In genomic region chr11:111422494-111423249, GRCh38 we compare ENCODE assay signal across 8 cellular contexts. TPM values are rescaled to one million over a fixed set of nuclear protein-coding genes. Genes with fewer than 3 reads are reported as not detected.
DNase-seq lines count a peak whose midpoint lies in the region; ATAC-seq, FAIRE-seq and TF ChIP-seq lines count a peak whose summit lies in the region.

No MANE protein-coding gene starts in this region.

- 44 to 57% methylated on average over 12 of the region's 12 CpGs for WGBS in pancreas, 2 donors

- H3K4me3 ChIP-seq in fibroblast of lung (replicated peaks in 1 of 4; ENCODE audit: control extremely low read depth in 1 of 4, insufficient read depth in 1 of 4, low read depth in 3 of 4, low read length in 4 of 4) (no peak overlapping the region), pancreas (no peak overlapping the region)

- TF ChIP-seq CTCF in C4-2B (conservative IDR thresholded peaks at IDR 0.05) = peak; percentile 93
- peak; percentile 68 for TF ChIP-seq CTCF in fibroblast of lung (conservative IDR thresholded peaks at IDR 0.05 in 1 of 2, IDR thresholded peaks at IDR 0.05 in 1 of 2; ENCODE audit: low read depth in 1 of 2, low read length in 2 of 2)
- peak; percentile 45 to 70 (median 69) for TF ChIP-seq CTCF in pancreas (IDR thresholded peaks at IDR 0.05)

- no peaks in the 10 kb centered on the region for H4K20me1 ChIP-seq in fibroblast of lung (ENCODE audit: control insufficient read depth, extremely low read depth, insufficient read depth, low read length)

- H3K27ac Mint-ChIP-seq in activated CD8-positive, alpha-beta memory T cell treated with anti-CD3 and anti-CD28 coated beads, Interleukin-2, amount 10 ng/mL, durations not matched to agents 7 days and 5 days = no peak overlapping the region

- H3K9me3 ChIP-seq in fibroblast of lung (ENCODE audit: control insufficient read depth, insufficient read depth, low read depth, low read length) (no peaks in the 10 kb centered on the region), pancreas (no peaks in the 10 kb centered on the region)

- H3K4me2 ChIP-seq in fibroblast of lung (ENCODE audit: extremely low read depth, insufficient read depth, low read length) = no peak overlapping the region

- no peak overlapping the region for H3K4me3 Mint-ChIP-seq in activated CD8-positive, alpha-beta memory T cell treated with anti-CD3 and anti-CD28 coated beads, Interleukin-2, amount 10 ng/mL, durations not matched to agents 7 days and 5 days

- peaks cover 15% of the 10 kb centered on the region for H3K27me3 ChIP-seq in fibroblast of lung (ENCODE audit: control insufficient read depth, insufficient read depth, low read length)
- no peaks in the 10 kb centered on the region for H3K27me3 ChIP-seq in pancreas

- H3K9me3 Mint-ChIP-seq in activated CD8-positive, alpha-beta memory T cell treated with anti-CD3 and anti-CD28 coated beads, Interleukin-2, amount 10 ng/mL, durations not matched to agents 7 days and 5 days (ENCODE audit: low read depth) = no peaks in the 10 kb centered on the region

- DNase-seq in NCI-H446 treated with DMSO at 0.1 percent for 48 hours (lab: John Stamatoyannopoulos, UW) (peak; percentile 46), fibroblast of lung (ENCODE audit: low read depth in 2 of 2) (peak; percentile 31 to 37), pancreas (peak; percentile 59 to 81 (median 74))
- DNase-seq in activated CD8-positive, alpha-beta memory T cell treated with anti-CD3 and anti-CD28 coated beads, Interleukin-2, amount 10 ng/mL, durations not matched to agents 7 days and 5 days = peak; percentile 51
- DNase-seq in NK-92 treated with Interleukin-12 subunit alpha and Interleukin-12 subunit beta, amount 100 ng/mL, for 24 hours (lab: John Stamatoyannopoulos, UW) = no peak

- CTCF ChIA-PET in activated CD8-positive, alpha-beta memory T cell treated with anti-CD3 and anti-CD28 coated beads, Interleukin-2, amount 10 ng/mL, durations not matched to agents 7 days and 5 days (lab: Charles Lee) = interaction anchor here (0.8 to 3.7 kb wide), 16 partner anchors 9 to 145 kb away, joined by 3 to 26 read pairs (median 4); partner anchors contain the start of genes POU2AF1 and POU2AF3

- H3K9ac ChIP-seq in fibroblast of lung (ENCODE audit: insufficient read depth, low read length) = no peak overlapping the region

- H3K79me2 ChIP-seq in fibroblast of lung (ENCODE audit: control insufficient read depth, insufficient read depth, low read length) = no peaks in the 10 kb centered on the region

- peaks cover 15% of the 10 kb centered on the region for H3K4me1 Mint-ChIP-seq in activated CD8-positive, alpha-beta memory T cell treated with anti-CD3 and anti-CD28 coated beads, Interleukin-2, amount 10 ng/mL, durations not matched to agents 7 days and 5 days

- no peaks in the 10 kb centered on the region for H3K36me3 ChIP-seq in fibroblast of lung (ENCODE audit: control insufficient read depth, insufficient read depth, low read length)
- no peaks in the 10 kb centered on the region for H3K36me3 ChIP-seq in pancreas

- H3K27me3 Mint-ChIP-seq in activated CD8-positive, alpha-beta memory T cell treated with anti-CD3 and anti-CD28 coated beads, Interleukin-2, amount 10 ng/mL, durations not matched to agents 7 days and 5 days = peaks cover 4% of the 10 kb centered on the region

- no peak for FAIRE-seq in pancreas (lab: Jason Lieb, UNC)

- peak overlapping the region; percentile 19; the same call in 1 of the 2 replicates for H3K27ac ChIP-seq in C4-2B
- no peak overlapping the region for H3K27ac ChIP-seq in fibroblast of lung (ENCODE audit: insufficient read depth, low read length)
- no peak overlapping the region for H3K27ac ChIP-seq in pancreas

- H3K36me3 Mint-ChIP-seq in activated CD8-positive, alpha-beta memory T cell treated with anti-CD3 and anti-CD28 coated beads, Interleukin-2, amount 10 ng/mL, durations not matched to agents 7 days and 5 days = no peaks in the 10 kb centered on the region

- intact Hi-C loops in pancreas (cut with DNase I) = loop anchor here (5.0 to 10.0 kb wide), 6 partner anchors 58 to 140 kb away; partner anchors contain the start of gene POU2AF3 (in 1 of the 3)

- no peak overlapping the region for H2AFZ ChIP-seq in fibroblast of lung (ENCODE audit: low read length)

- ATAC-seq in GM19023 (IDR thresholded peaks at IDR 0.05; ENCODE audit: unreplicated experiment) = peak; percentile 86
- peak; percentile 84 for ATAC-seq in HG03103 (IDR thresholded peaks at IDR 0.05; ENCODE audit: low read depth, unreplicated experiment)
- peak; percentile 57 for ATAC-seq in activated CD8-positive, alpha-beta memory T cell treated with anti-CD3 and anti-CD28 coated beads, Interleukin-2, amount 10 ng/mL, durations not matched to agents 7 days and 5 days
- peak; percentile 55 to 89 (median 86) for ATAC-seq in pancreas

- H3K4me1 ChIP-seq in fibroblast of lung (ENCODE audit: control insufficient read depth, extremely low read depth, insufficient read depth, low read length) (no peaks in the 10 kb centered on the region), pancreas (peaks cover 7 to 17% (median 15%) of the 10 kb centered on the region in 3 donors)

RNA-seq across cellular contexts. Expression of gene POU2AF1, which starts 43.6 kb away (rescaled TPM):
- 1 to 10 TPM; 2.9 to 7.4 TPM for total RNA-seq in activated CD8-positive, alpha-beta memory T cell treated with anti-CD3 and anti-CD28 coated beads, Interleukin-2, amount 10 ng/mL, durations not matched to agents 7 days and 5 days
- total RNA-seq in fibroblast of lung (0.17 TPM in 1 of 2 replicates, not detected in the other), pancreas (1 to 10 TPM in 1 of 6 donors, under 1 TPM in 5; 0.08 to 2.2 (median 0.41) TPM)
- polyA plus RNA-seq in fibroblast of lung (not detected in 2 replicates), pancreas (under 1 TPM; 0.19 to 0.73 TPM)
- polyA plus RNA-seq in fibroblast of lung (2012) = not detected in 2 replicates
- polyA minus RNA-seq in fibroblast of lung (ENCODE audit: low replicate concordance) = not detected in 2 replicates
